In the genomic region with DNA sequence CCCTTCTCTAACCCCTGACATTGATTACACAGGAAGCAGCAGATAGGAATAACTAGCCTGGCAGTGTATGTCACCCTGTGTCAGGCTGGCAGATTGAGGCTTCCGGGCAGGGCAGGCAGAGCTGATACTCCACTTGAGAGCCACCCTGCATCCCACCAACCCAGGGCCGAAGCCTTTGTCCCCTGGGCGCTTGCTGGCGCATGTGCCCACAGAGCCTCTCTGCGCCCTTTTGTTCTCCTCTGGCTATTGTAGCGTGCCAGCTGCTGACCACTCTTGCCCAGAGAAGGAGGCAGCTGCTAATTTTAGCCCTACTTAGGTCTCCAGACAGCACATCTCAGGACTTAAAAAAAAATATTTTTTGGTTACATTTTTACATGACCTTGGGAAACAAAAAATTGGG, we compare ENCODE assay signal across 22 cellular contexts.
DNase-seq lines count a peak whose midpoint lies in the region; ATAC-seq and TF ChIP-seq lines count a peak whose summit lies in the region.
"Had no signal": no experiment of that assay in that cellular context is flagged by ENCODE, and none has a peak within 500 bp of the region (broad histone marks: within the 10 kb centered on the region; RNA-seq: fewer than 3 reads in every experiment).

No MANE protein-coding gene starts in this region.

- no peak for TF ChIP-seq CTCF in GM10248 (IDR thresholded peaks at IDR 0.05; ENCODE audit: control extremely low read depth, extremely low read depth, low read depth, missing control alignments)

- POLR2A ChIA-PET in GM10248 (lab: Yijun Ruan, JAX), result no interaction called here

- CTCF ChIA-PET in GM10248 (lab: Yijun Ruan, JAX), result no interaction called here

- H3K4me3 ChIP-seq in right cardiac atrium (ENCODE audit: low read length), result no peak overlapping the region
- H3K4me3 ChIP-seq: cardiac muscle cell, K562, spleen, transverse colon had no signal

- H3K36me3 Mint-ChIP-seq in stimulated activated effector memory CD8-positive, alpha-beta T cell treated with anti-CD3 and anti-CD28 coated beads, Interleukin-12 subunit alpha, Interleukin-12 subunit beta, amount 100 ng/mL, for 72 hours, result no peaks in the 10 kb centered on the region
- H3K36me3 Mint-ChIP-seq: immature natural killer cell had no signal

- H3K27ac ChIP-seq in right cardiac atrium (ENCODE audit: low read length) (peak overlapping the region; percentile 9), substantia nigra (ENCODE audit: low read depth, low read length, poor library complexity, severe bottlenecking) (peak overlapping the region; percentile 82)
- H3K27ac ChIP-seq: cardiac muscle cell, neutrophil, spleen, transverse colon had no signal

- no peak overlapping the region for H3K4me3 Mint-ChIP-seq in stimulated activated effector memory CD8-positive, alpha-beta T cell treated with anti-CD3 and anti-CD28 coated beads, Interleukin-12 subunit alpha, Interleukin-12 subunit beta, amount 100 ng/mL, for 72 hours
- H3K4me3 Mint-ChIP-seq: activated CD8-positive, alpha-beta T cell treated with anti-CD3 and anti-CD28 coated beads for 36 hours; immature natural killer cell had no signal

- H3K9me3 ChIP-seq in right cardiac atrium (ENCODE audit: control insufficient read depth, low read length), result no peaks in the 10 kb centered on the region
- H3K9me3 ChIP-seq: neutrophil, spleen, transverse colon had no signal

- intact Hi-C loops in right cardiac atrium (cut with DNase I), result no loop called here

- no peaks in the 10 kb centered on the region for H3K4me1 Mint-ChIP-seq in stimulated activated effector memory CD8-positive, alpha-beta T cell treated with anti-CD3 and anti-CD28 coated beads, Interleukin-12 subunit alpha, Interleukin-12 subunit beta, amount 100 ng/mL, for 72 hours
- H3K4me1 Mint-ChIP-seq: immature natural killer cell had no signal

- H3K27ac Mint-ChIP-seq in stimulated activated effector memory CD8-positive, alpha-beta T cell treated with anti-CD3 and anti-CD28 coated beads, Interleukin-12 subunit alpha, Interleukin-12 subunit beta, amount 100 ng/mL, for 72 hours, result no peak overlapping the region
- H3K27ac Mint-ChIP-seq: activated CD8-positive, alpha-beta T cell treated with anti-CD3 and anti-CD28 coated beads for 36 hours; immature natural killer cell had no signal

- H3K9me3 Mint-ChIP-seq in stimulated activated effector memory CD8-positive, alpha-beta T cell treated with anti-CD3 and anti-CD28 coated beads, Interleukin-12 subunit alpha, Interleukin-12 subunit beta, amount 100 ng/mL, for 72 hours, result no peaks in the 10 kb centered on the region
- H3K9me3 Mint-ChIP-seq: activated CD8-positive, alpha-beta T cell treated with anti-CD3 and anti-CD28 coated beads for 36 hours; immature natural killer cell had no signal

- no peaks in the 10 kb centered on the region for H3K27me3 ChIP-seq in right cardiac atrium (ENCODE audit: control insufficient read depth, insufficient read depth)
- H3K27me3 ChIP-seq: cardiac muscle cell, neutrophil, spleen, transverse colon had no signal

- peaks cover 6% of the 10 kb centered on the region for H3K4me1 ChIP-seq in right cardiac atrium (ENCODE audit: control insufficient read depth, insufficient read depth, low read length)
- H3K4me1 ChIP-seq: spleen, transverse colon had no signal

- peak; percentile 61 to 66 for ATAC-seq in right cardiac atrium
- no peak for ATAC-seq in stimulated activated effector memory CD8-positive, alpha-beta T cell treated with anti-CD3 and anti-CD28 coated beads, Interleukin-12 subunit alpha, Interleukin-12 subunit beta, amount 100 ng/mL, for 72 hours
- ATAC-seq: activated CD8-positive, alpha-beta T cell treated with anti-CD3 and anti-CD28 coated beads for 36 hours; K562; stimulated activated naive CD8-positive, alpha-beta T cell treated with anti-CD3 and anti-CD28 coated beads, Interleukin-15, Interleukin-2, amounts not matched to agents 100 U/mL and 50 U/mL, for 24 hours had no signal

- 57% methylated on average over 6 of the region's 6 CpGs for WGBS in right cardiac atrium

- peak in 2 of 3 experiments; percentile 27 to 64 for DNase-seq in NCI-H1417 (lab: John Stamatoyannopoulos, UW)
- DNase-seq in NCI-H1417 treated with DMSO at 0.1 percent for 48 hours (lab: John Stamatoyannopoulos, UW), result no peak
- DNase-seq in amygdala (lab: John Stamatoyannopoulos, UW), result peak in 29 of 56 donors; percentile 14 to 78 (median 43)
- DNase-seq in right cardiac atrium, result peak in 2 of 3 donors; percentile 44 to 46
- DNase-seq in substantia nigra (lab: John Stamatoyannopoulos, UW), result peak in 39 of 49 donors; percentile 13 to 78 (median 42)
- DNase-seq in GM10248 (ENCODE audit: extremely low spot score), result no peak
- DNase-seq in NCI-H524 (lab: John Stamatoyannopoulos, UW), result no peak
- no peak for DNase-seq in stimulated activated effector memory CD8-positive, alpha-beta T cell treated with anti-CD3 and anti-CD28 coated beads, Interleukin-12 subunit alpha, Interleukin-12 subunit beta, amount 100 ng/mL, for 72 hours (ENCODE audit: low spot score in 2 of 2)
- DNase-seq: 8988T; activated CD8-positive, alpha-beta T cell treated with anti-CD3 and anti-CD28 coated beads for 36 hours; amniotic stem cell; immature natural killer cell; NCI-H187 treated with DMSO at 0.1 percent for 48 hours; NCI-H526; RPMI8226; spleen; stimulated activated CD4-positive, alpha-beta T cell treated with anti-CD3 and anti-CD28 coated beads, Interleukin-4, amount 100 ng/mL, for 24 hours; stimulated activated naive CD8-positive, alpha-beta T cell treated with anti-CD3 and anti-CD28 coated beads, Interleukin-15, Interleukin-2, amounts not matched to agents 100 U/mL and 50 U/mL, for 24 hours; transverse colon had no signal

Comparison
In these comparisons a context has a peak if more than half of its experiments do, and no peak if none do; other contexts are left out.
1. DNase-seq: peak in NCI-H1417 (2 of 3), amygdala (29 of 56), right cardiac atrium (2 of 3) and substantia nigra (39 of 49); none in NCI-H1417 treated with DMSO at 0.1 percent for 48 hours (single experiment), GM10248 (single experiment), NCI-H524 (0 of 2) and stimulated activated effector memory CD8-positive, alpha-beta T cell treated with anti-CD3 and anti-CD28 coated beads, Interleukin-12 subunit alpha, Interleukin-12 subunit beta, amount 100 ng/mL, for 72 hours (0 of 2).